10 cellular contexts compared by ENCODE assay signal in genomic region chr5:122493091-122493775, GRCh38.
A peak's percentile ranks its signal among the peaks of the same experiment; 100 is the strongest.
DNase-seq lines count a peak whose midpoint lies in the region; ATAC-seq and TF ChIP-seq lines count a peak whose summit lies in the region.
"Had no signal": no experiment of that assay in that cellular context is flagged by ENCODE, and none has a peak within 500 bp of the region (broad histone marks: within the 10 kb centered on the region; RNA-seq: fewer than 3 reads in every experiment).

No MANE protein-coding gene starts in this region.

- POLR2A ChIA-PET in activated CD8-positive, alpha-beta T cell treated with anti-CD3 and anti-CD28 coated beads, Interleukin-2, amount 10 ng/mL, durations not matched to agents 7 days and 5 days (lab: Charles Lee): no interaction called here

- ATAC-seq in Right ventricle myocardium superior (ENCODE audit: poor library complexity): peak; percentile 98
- no peak for ATAC-seq in activated CD8-positive, alpha-beta T cell treated with anti-CD3 and anti-CD28 coated beads, Interleukin-2, amount 10 ng/mL, durations not matched to agents 7 days and 5 days

- H3K4me3 Mint-ChIP-seq in progenitor cell of endocrine pancreas (ENCODE audit: low read depth): no peak overlapping the region
- H3K4me3 Mint-ChIP-seq in activated CD8-positive, alpha-beta T cell treated with anti-CD3 and anti-CD28 coated beads, Interleukin-2, amount 10 ng/mL, durations not matched to agents 7 days and 5 days: no peak overlapping the region

- CTCF ChIA-PET in activated CD8-positive, alpha-beta T cell treated with anti-CD3 and anti-CD28 coated beads, Interleukin-2, amount 10 ng/mL, durations not matched to agents 7 days and 5 days (lab: Charles Lee): no interaction called here

- peak overlapping the region; percentile 41 for H3K27ac Mint-ChIP-seq in progenitor cell of endocrine pancreas
- H3K27ac Mint-ChIP-seq in activated CD8-positive, alpha-beta T cell treated with anti-CD3 and anti-CD28 coated beads, Interleukin-2, amount 10 ng/mL, durations not matched to agents 7 days and 5 days: no peak overlapping the region

- H3K4me1 Mint-ChIP-seq in progenitor cell of endocrine pancreas (ENCODE audit: low read depth): peaks cover 16% of the 10 kb centered on the region
- H3K4me1 Mint-ChIP-seq in activated CD8-positive, alpha-beta T cell treated with anti-CD3 and anti-CD28 coated beads, Interleukin-2, amount 10 ng/mL, durations not matched to agents 7 days and 5 days (ENCODE audit: low read depth): no peaks in the 10 kb centered on the region

- H3K36me3 Mint-ChIP-seq in progenitor cell of endocrine pancreas (ENCODE audit: insufficient read depth): no peaks in the 10 kb centered on the region
- H3K36me3 Mint-ChIP-seq in activated CD8-positive, alpha-beta T cell treated with anti-CD3 and anti-CD28 coated beads, Interleukin-2, amount 10 ng/mL, durations not matched to agents 7 days and 5 days (ENCODE audit: low read depth): no peaks in the 10 kb centered on the region

- no peaks in the 10 kb centered on the region for H3K9me3 Mint-ChIP-seq in progenitor cell of endocrine pancreas (ENCODE audit: low read depth)
- no peaks in the 10 kb centered on the region for H3K9me3 Mint-ChIP-seq in activated CD8-positive, alpha-beta T cell treated with anti-CD3 and anti-CD28 coated beads, Interleukin-2, amount 10 ng/mL, durations not matched to agents 7 days and 5 days (ENCODE audit: insufficient read depth)

- peaks cover 1% of the 10 kb centered on the region for H3K27me3 Mint-ChIP-seq in progenitor cell of endocrine pancreas
- no peaks in the 10 kb centered on the region for H3K27me3 Mint-ChIP-seq in activated CD8-positive, alpha-beta T cell treated with anti-CD3 and anti-CD28 coated beads, Interleukin-2, amount 10 ng/mL, durations not matched to agents 7 days and 5 days (ENCODE audit: low read depth)

- intact Hi-C loops in Right ventricle myocardium superior (cut with DNase I): no loop called here

- DNase-seq in HT-29 (ENCODE audit: low spot score): peak; percentile 24
- peak; percentile 99 for DNase-seq in NCI-H69 (lab: John Stamatoyannopoulos, UW)
- DNase-seq in Right ventricle myocardium superior: peak; percentile 92
- DNase-seq in progenitor cell of endocrine pancreas (ENCODE audit: low spot score, unreplicated experiment): peak; percentile 11
- DNase-seq in activated CD8-positive, alpha-beta T cell treated with anti-CD3 and anti-CD28 coated beads, Interleukin-2, amount 10 ng/mL, durations not matched to agents 7 days and 5 days: no peak
- DNase-seq in NCI-H510A (lab: John Stamatoyannopoulos, UW): no peak
- DNase-seq in cortex of kidney (lab: John Stamatoyannopoulos, UW): no peak
- DNase-seq in activated CD4-positive, alpha-beta T cell treated with anti-CD3 and anti-CD28 coated beads, Interleukin-2, amount 50 U/mL, for 4 hours: no peak
- DNase-seq: activated T-cell treated with anti-CD3 and anti-CD28 coated beads, Interleukin-2, amount 50 U/mL, for 48 hours; lower lobe of right lung had no signal

- TF ChIP-seq CTCF in progenitor cell of endocrine pancreas (IDR thresholded peaks at IDR 0.05; ENCODE audit: unreplicated experiment): no peak

Comparison
In these comparisons a context has a peak if more than half of its experiments do, and no peak if none do; other contexts are left out.
1. DNase-seq: peak in HT-29 (single experiment), NCI-H69 (single experiment), Right ventricle myocardium superior (single experiment) and progenitor cell of endocrine pancreas (single experiment); none in activated CD8-positive, alpha-beta T cell treated with anti-CD3 and anti-CD28 coated beads, Interleukin-2, amount 10 ng/mL, durations not matched to agents 7 days and 5 days (single experiment), NCI-H510A (single experiment), cortex of kidney (single experiment) and activated CD4-positive, alpha-beta T cell treated with anti-CD3 and anti-CD28 coated beads, Interleukin-2, amount 50 U/mL, for 4 hours (0 of 2).